ENCODE assay signal across 7 cellular contexts in genomic region chr6:127881949-127882348, GRCh38. TPM values are rescaled to one million over a fixed set of nuclear protein-coding genes. Genes with fewer than 3 reads are reported as not detected.
"Had no signal": no experiment of that assay in that cellular context is flagged by ENCODE, and none has a peak within 500 bp of the region (broad histone marks: within the 10 kb centered on the region; RNA-seq: fewer than 3 reads in every experiment).

No MANE protein-coding gene starts in this region.

RNA-seq across cellular contexts. Expression of gene THEMIS, which starts 18.9 kb away (rescaled TPM):
- total RNA-seq: endodermal cell, hepatocyte, kidney epithelial cell, lung microvascular endothelial cell, mesothelial cell of epicardium, neural crest cell, pulmonary artery endothelial cell had no signal
